Comparison of ENCODE assay signal across 12 cellular contexts in genomic region chr2:145751155-145751554, GRCh38.
DNase-seq lines count a peak whose midpoint lies in the region; ATAC-seq and TF ChIP-seq lines count a peak whose summit lies in the region.
"Had no signal": no experiment of that assay in that cellular context is flagged by ENCODE, and none has a peak within 500 bp of the region (broad histone marks: within the 10 kb centered on the region; RNA-seq: fewer than 3 reads in every experiment).

No MANE protein-coding gene starts in this region.

- H3K27ac Mint-ChIP-seq in stimulated activated naive CD8-positive, alpha-beta T cell treated with anti-CD3 and anti-CD28 coated beads, Interleukin-15, amount 100 ng/mL, for 72 hours: no peak overlapping the region
- H3K27ac Mint-ChIP-seq: CD8-positive, alpha-beta T cell had no signal

- no peaks in the 10 kb centered on the region for H3K79me2 ChIP-seq in PC-3 (ENCODE audit: low read length)

- H3K27me3 ChIP-seq in PC-3 (ENCODE audit: low read length): no peaks in the 10 kb centered on the region
- no peaks in the 10 kb centered on the region for H3K27me3 ChIP-seq in esophagus squamous epithelium

- WGBS in esophagus squamous epithelium, 2 donors: 50 to 64% methylated on average over 1 of the region's 1 CpG

- no peak for TF ChIP-seq POLR2A in esophagus squamous epithelium (IDR thresholded peaks at IDR 0.05)

- POLR2A ChIA-PET in PC-3 (lab: Charles Lee; ENCODE audit: unreplicated experiment): no interaction called here

- TF ChIP-seq CTCF in PC-3 (conservative IDR thresholded peaks at IDR 0.05; ENCODE audit: low read depth, low read length) (no peak), esophagus squamous epithelium (IDR thresholded peaks at IDR 0.05) (no peak)

- H3K9me3 ChIP-seq in PC-3 (ENCODE audit: low read length): no peaks in the 10 kb centered on the region
- H3K9me3 ChIP-seq in esophagus squamous epithelium: no peaks in the 10 kb centered on the region

- intact Hi-C loops in PC-3 (cut with micrococcal nuclease): loop anchor here (5.0 to 10.0 kb wide), 6 partner anchors 69 to 1196 kb away; no protein-coding TSS in a partner anchor
- intact Hi-C loops in esophagus squamous epithelium (cut with DNase I): no loop called here
- intact Hi-C loops in head of caudate nucleus (cut with DNase I): no loop called here

- DNase-seq in PC-3: no peak
- no peak for DNase-seq in esophagus squamous epithelium (lab: John Stamatoyannopoulos, UW)
- DNase-seq in stimulated activated naive CD8-positive, alpha-beta T cell treated with anti-CD3 and anti-CD28 coated beads, Interleukin-15, amount 100 ng/mL, for 72 hours: no peak
- no peak for DNase-seq in head of caudate nucleus
- DNase-seq in NCI-H748 treated with DMSO at 0.1 percent for 48 hours (lab: John Stamatoyannopoulos, UW): no peak
- DNase-seq: activated T-cell treated with anti-CD3 and anti-CD28 coated beads for 4 hours; CD8-positive, alpha-beta T cell; NCI-H187 had no signal

- ATAC-seq in GM19025 (IDR thresholded peaks at IDR 0.05; ENCODE audit: low read depth, unreplicated experiment) (peak; percentile 0), PC-3 (no peak), GM21360 (IDR thresholded peaks at IDR 0.05; ENCODE audit: unreplicated experiment) (no peak)
- no peak for ATAC-seq in stimulated activated naive CD8-positive, alpha-beta T cell treated with anti-CD3 and anti-CD28 coated beads, Interleukin-15, amount 100 ng/mL, for 72 hours
- ATAC-seq: CD8-positive, alpha-beta T cell had no signal

- H3F3A ChIP-seq in PC-3 (ENCODE audit: low read length, unreplicated experiment): no peaks in the 10 kb centered on the region

- no peak overlapping the region for H3K4me3 Mint-ChIP-seq in stimulated activated naive CD8-positive, alpha-beta T cell treated with anti-CD3 and anti-CD28 coated beads, Interleukin-15, amount 100 ng/mL, for 72 hours
- H3K4me3 Mint-ChIP-seq: brain; CD8-positive, alpha-beta T cell had no signal

- no peaks in the 10 kb centered on the region for H4K20me1 ChIP-seq in PC-3 (ENCODE audit: low read length)

- H3K27ac ChIP-seq in PC-3 (ENCODE audit: low read length) (peak overlapping the region; percentile 71; the same call in 1 of the 2 replicates), esophagus squamous epithelium (peak overlapping the region in 3 of 4 donors; percentile 69 to 83 (median 76)), skin epidermis (peak overlapping the region in 15 of 21 experiments; percentile 9 to 76 (median 57))

- H3K36me3 ChIP-seq in PC-3 (ENCODE audit: low read depth, low read length) (no peaks in the 10 kb centered on the region), esophagus squamous epithelium (no peaks in the 10 kb centered on the region)

- no peaks in the 10 kb centered on the region for H3K9me3 Mint-ChIP-seq in stimulated activated naive CD8-positive, alpha-beta T cell treated with anti-CD3 and anti-CD28 coated beads, Interleukin-15, amount 100 ng/mL, for 72 hours
- H3K9me3 Mint-ChIP-seq: brain; CD8-positive, alpha-beta T cell had no signal

- no peak overlapping the region for H2AFZ ChIP-seq in PC-3 (ENCODE audit: low read length)

- H3K27me3 Mint-ChIP-seq in stimulated activated naive CD8-positive, alpha-beta T cell treated with anti-CD3 and anti-CD28 coated beads, Interleukin-15, amount 100 ng/mL, for 72 hours: peaks cover 10% of the 10 kb centered on the region

- peak overlapping the region; percentile 32; the same call in 1 of the 2 replicates for H3K9ac ChIP-seq in PC-3 (ENCODE audit: low read length)

- no peak overlapping the region for H3K4me3 ChIP-seq in PC-3 (ENCODE audit: low read length)
- H3K4me3 ChIP-seq in esophagus squamous epithelium: no peak overlapping the region
- H3K4me3 ChIP-seq in skin epidermis: no peak overlapping the region

- CTCF ChIA-PET in PC-3 (lab: Charles Lee): interaction anchor here (0.6 kb wide), 1 partner anchor 48 kb away, joined by 3 read pairs; no protein-coding TSS in a partner anchor

- H3K9me2 ChIP-seq in PC-3 (replicated peaks; ENCODE audit: low read length): no peaks in the 10 kb centered on the region

- peaks cover 30% of the 10 kb centered on the region for H3K4me1 ChIP-seq in PC-3 (ENCODE audit: insufficient read depth, low read length)
- peaks cover 8 to 43% (median 12%) of the 10 kb centered on the region in 3 donors for H3K4me1 ChIP-seq in esophagus squamous epithelium

- H3K4me1 Mint-ChIP-seq in stimulated activated naive CD8-positive, alpha-beta T cell treated with anti-CD3 and anti-CD28 coated beads, Interleukin-15, amount 100 ng/mL, for 72 hours: no peaks in the 10 kb centered on the region

- H3K4me2 ChIP-seq in PC-3 (ENCODE audit: low read length): no peak overlapping the region

- BruUV-seq in PC-3 (replicated peaks; lab: Mats Ljungman, UMichigan): no TSS peak
